In the genomic region with DNA sequence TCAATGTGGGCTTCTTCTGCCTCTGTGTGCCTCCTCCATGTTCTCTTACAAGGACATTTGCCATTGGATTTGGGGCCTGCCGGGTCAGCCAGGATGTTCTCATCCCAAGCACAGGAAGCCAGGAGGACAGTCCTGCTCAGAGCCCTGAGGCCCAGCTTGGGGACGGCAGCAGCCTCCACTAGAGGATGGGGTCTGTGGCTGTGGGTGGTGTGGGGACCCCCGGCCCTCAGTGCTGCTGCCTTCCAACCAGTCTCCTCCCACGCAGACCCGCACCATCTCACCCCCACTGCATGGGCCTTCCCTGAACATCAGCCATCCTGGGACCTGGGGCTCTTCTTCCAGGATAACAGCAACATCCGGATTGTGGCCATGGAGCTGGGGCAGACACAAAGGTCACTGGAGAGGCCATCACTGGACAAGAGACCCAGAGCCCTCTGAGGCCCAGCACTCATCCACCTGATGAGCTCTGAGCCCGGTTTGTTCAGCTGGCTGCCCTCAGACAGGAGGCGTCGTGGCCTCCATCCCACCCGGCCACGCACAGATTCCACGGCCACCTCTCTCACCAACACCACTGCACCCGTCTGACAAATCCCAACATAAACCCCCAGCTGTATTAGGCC, we compare ENCODE assay signal across 21 cellular contexts. TPM values are rescaled to one million over a fixed set of nuclear protein-coding genes. Genes with fewer than 3 reads are reported as not detected.
A peak's percentile ranks its signal among the peaks of the same experiment; 100 is the strongest.
DNase-seq lines count a peak whose midpoint lies in the region; ATAC-seq and TF ChIP-seq lines count a peak whose summit lies in the region.
"Had no signal": no experiment of that assay in that cellular context is flagged by ENCODE, and none has a peak within 500 bp of the region (broad histone marks: within the 10 kb centered on the region; RNA-seq: fewer than 3 reads in every experiment).

No MANE protein-coding gene starts in this region.

- no peak overlapping the region for H3K27ac ChIP-seq in left ventricle myocardium inferior (replicated peaks)

- H3K9me3 ChIP-seq in left ventricle myocardium inferior (replicated peaks), result peaks cover 16% of the 10 kb centered on the region

- peaks cover 15% of the 10 kb centered on the region for H3K27me3 Mint-ChIP-seq in type B pancreatic cell
- no peaks in the 10 kb centered on the region for H3K27me3 Mint-ChIP-seq in osteocyte (ENCODE audit: unreplicated experiment)
- H3K27me3 Mint-ChIP-seq: CD4-positive, CD25-positive, alpha-beta regulatory T cell; CD8-positive, alpha-beta memory T cell had no signal

- H3K4me1 Mint-ChIP-seq in type B pancreatic cell (ENCODE audit: unreplicated experiment) (no peaks in the 10 kb centered on the region), osteocyte (ENCODE audit: unreplicated experiment) (no peaks in the 10 kb centered on the region)
- H3K4me1 Mint-ChIP-seq: B cell, H9 had no signal

- no peaks in the 10 kb centered on the region for H3K4me1 ChIP-seq in left ventricle myocardium inferior

- H3K9me3 Mint-ChIP-seq in type B pancreatic cell, result peaks cover 23% of the 10 kb centered on the region
- peaks cover 32% of the 10 kb centered on the region for H3K9me3 Mint-ChIP-seq in osteocyte (ENCODE audit: unreplicated experiment)

- H3K36me3 ChIP-seq in left ventricle myocardium inferior, result no peaks in the 10 kb centered on the region

- H3K27ac Mint-ChIP-seq in type B pancreatic cell (no peak overlapping the region), osteocyte (ENCODE audit: unreplicated experiment) (no peak overlapping the region)
- H3K27ac Mint-ChIP-seq: B cell; CD4-positive, CD25-positive, alpha-beta regulatory T cell; CD8-positive, alpha-beta memory T cell had no signal

- no peak for TF ChIP-seq CTCF in left ventricle myocardium inferior (IDR thresholded peaks at IDR 0.05; ENCODE audit: borderline replicate concordance)
- no peak for TF ChIP-seq CTCF in type B pancreatic cell (conservative IDR thresholded peaks at IDR 0.05)
- TF ChIP-seq CTCF in osteocyte (IDR thresholded peaks at IDR 0.05), result no peak

- H3K36me3 Mint-ChIP-seq in type B pancreatic cell (no peaks in the 10 kb centered on the region), osteocyte (ENCODE audit: unreplicated experiment) (no peaks in the 10 kb centered on the region)
- H3K36me3 Mint-ChIP-seq: CD4-positive, CD25-positive, alpha-beta regulatory T cell had no signal

- H3K4me3 Mint-ChIP-seq in type B pancreatic cell (no peak overlapping the region), osteocyte (ENCODE audit: unreplicated experiment) (no peak overlapping the region)
- H3K4me3 Mint-ChIP-seq: B cell; CD4-positive, CD25-positive, alpha-beta regulatory T cell; CD8-positive, alpha-beta memory T cell; H9 had no signal

- H3K27me3 ChIP-seq in left ventricle myocardium inferior (ENCODE audit: low read depth), result peaks cover 5% of the 10 kb centered on the region

- intact Hi-C loops in cardiac septum (cut with DNase I), result no loop called here
- intact Hi-C loops in left ventricle myocardium inferior (cut with micrococcal nuclease), result no loop called here

- DNase-seq in cardiac septum (ENCODE audit: low spot score), result peak; percentile 55
- no peak for DNase-seq in left ventricle myocardium inferior
- DNase-seq in left lobe of liver (ENCODE audit: low spot score), result peak; percentile 33
- DNase-seq in type B pancreatic cell (ENCODE audit: extremely low spot score, unreplicated experiment), result peak; percentile 61
- no peak for DNase-seq in NCI-H1436 treated with DMSO at 0.1 percent for 48 hours (lab: John Stamatoyannopoulos, UW)
- no peak for DNase-seq in osteocyte (ENCODE audit: extremely low spot score, unreplicated experiment)
- DNase-seq: 8988T; C1 segment of cervical spinal cord; CD4-positive, CD25-positive, alpha-beta regulatory T cell; CD8-positive, alpha-beta memory T cell; COR-L47; DMS 273 treated with DMSO at 0.1 percent for 48 hours; DMS53; DND-41; EL had no signal

- H3K4me3 ChIP-seq in left ventricle myocardium inferior, result no peak overlapping the region

- no peak for ATAC-seq in left lobe of liver
- ATAC-seq in HG03025 (IDR thresholded peaks at IDR 0.05; ENCODE audit: low FRiP score, unreplicated experiment), result no peak

RNA-seq across cellular contexts. Expression of gene C14orf180, which starts 56.5 kb away (rescaled TPM):
- 67.8 TPM for total RNA-seq in cardiac septum
- 44.1 TPM for total RNA-seq in left ventricle myocardium inferior
- 2.4 TPM for total RNA-seq in left lobe of liver
- not detected in 2 replicates for total RNA-seq in type B pancreatic cell (ENCODE audit: low replicate concordance)
- not detected in 2 replicates for total RNA-seq in osteocyte
- total RNA-seq: A673; B cell; CD4-positive, CD25-positive, alpha-beta regulatory T cell; CD8-positive, alpha-beta memory T cell; G401; H1; H9 had no signal

Comparison
In these comparisons a context has a peak if more than half of its experiments do, and no peak if none do; other contexts are left out.
1. DNase-seq: peak in cardiac septum (single experiment), left lobe of liver (single experiment) and type B pancreatic cell (single experiment); none in left ventricle myocardium inferior (single experiment), NCI-H1436 treated with DMSO at 0.1 percent for 48 hours (single experiment) and osteocyte (single experiment).
2. RNA of gene C14orf180, which starts 56.5 kb away (total RNA-seq): 67.8 TPM in cardiac septum (single experiment) and 44.1 TPM in left ventricle myocardium inferior (single experiment); 2.4 TPM in left lobe of liver (single experiment), not detected in type B pancreatic cell and not detected in osteocyte; every median in the first group is over 10 times any median in the second.